Comparison of ENCODE assay signal across 17 cellular contexts in the genomic region with DNA sequence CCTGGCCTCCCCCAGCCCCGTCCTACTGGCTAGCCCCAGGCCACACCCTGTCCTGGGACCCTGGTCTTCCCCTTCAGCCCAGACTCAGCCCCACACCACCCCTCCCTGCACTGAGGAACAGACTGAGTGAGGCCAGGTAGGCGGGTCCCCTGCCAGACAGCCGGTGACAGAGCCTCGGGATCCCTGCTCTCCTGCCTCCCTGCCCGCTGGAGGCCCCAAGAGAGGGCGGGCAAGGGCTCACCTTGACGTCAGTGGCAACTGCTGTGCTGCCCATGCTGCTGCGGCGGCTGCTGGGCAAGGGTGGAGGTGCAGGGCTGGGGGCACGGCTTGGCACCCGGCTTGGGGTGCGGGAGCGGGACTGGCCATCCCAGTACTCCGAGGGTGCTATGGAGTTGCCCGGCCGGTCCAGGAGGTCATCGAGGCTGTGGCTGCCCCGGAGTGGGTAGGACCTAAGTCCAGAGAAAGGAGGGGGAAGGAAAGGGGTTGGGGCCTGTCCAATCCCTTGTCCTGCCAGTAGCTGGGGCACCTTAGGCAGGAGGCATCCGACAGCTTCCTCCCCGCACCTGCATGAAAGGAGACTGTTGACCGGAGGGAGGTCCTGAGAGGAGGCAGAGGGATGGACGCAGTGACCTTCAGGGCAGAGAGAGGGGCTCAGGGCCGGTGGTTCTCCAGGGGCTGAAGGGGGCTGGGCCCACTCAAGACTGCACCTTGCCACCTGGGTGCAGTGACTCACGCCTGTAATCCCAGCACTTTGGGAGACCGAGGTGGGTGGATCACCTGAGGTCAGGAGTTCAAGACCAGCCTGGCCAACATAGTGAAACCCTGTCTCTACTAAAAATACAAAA. TPM values are rescaled to one million over a fixed set of nuclear protein-coding genes. Genes with fewer than 3 reads are reported as not detected.
DNase-seq lines count a peak whose midpoint lies in the region; ATAC-seq and TF ChIP-seq lines count a peak whose summit lies in the region.
"Had no signal": no experiment of that assay in that cellular context is flagged by ENCODE, and none has a peak within 500 bp of the region (broad histone marks: within the 10 kb centered on the region; RNA-seq: fewer than 3 reads in every experiment).

No MANE protein-coding gene starts in this region.

- CTCF ChIA-PET in IMR-90 (lab: Yijun Ruan, JAX): no interaction called here

- no peaks in the 10 kb centered on the region for H3K9me1 ChIP-seq in IMR-90 (ENCODE audit: insufficient read depth, low read length)

- H3K27ac Mint-ChIP-seq in GM23338 (no peak overlapping the region), endodermal cell (no peak overlapping the region)
- H3K27ac Mint-ChIP-seq: CD8-positive, alpha-beta memory T cell had no signal

- no peak overlapping the region for H4K8ac ChIP-seq in IMR-90 (ENCODE audit: low read depth in 2 of 2, low read length in 2 of 2)
- peak overlapping the region; percentile 70 for H4K8ac ChIP-seq in neuronal stem cell (ENCODE audit: low read depth, low read length)

- H2BK120ac ChIP-seq in IMR-90 (ENCODE audit: low read depth, low read length) (no peak overlapping the region), neuronal stem cell (ENCODE audit: low read depth, low read length) (no peak overlapping the region)

- TF ChIP-seq RAD21 in IMR-90 (IDR thresholded peaks at IDR 0.05; ENCODE audit: low read length): no peak

- dilution Hi-C loops in IMR-90 (cut with HindIII; ENCODE audit: low sequenced_read_pairs, unreplicated experiment): no loop called here

- no peak overlapping the region for H3K9ac ChIP-seq in IMR-90 (ENCODE audit: low read depth, low read length)
- no peak overlapping the region for H3K9ac ChIP-seq in endodermal cell (ENCODE audit: extremely low read depth, low read length, poor library complexity, severe bottlenecking)
- H3K9ac ChIP-seq in neuronal stem cell (ENCODE audit: low read depth, low read length, poor library complexity): peak overlapping the region; percentile 70
- H3K9ac ChIP-seq: BLaER1 treated with 17β-estradiol and CSF1 and Interleukin-3, amounts not matched to agents 10 nM and 100 nM; KMS-11 had no signal

- H3K9me3 ChIP-seq in IMR-90 (ENCODE audit: control insufficient read depth, insufficient read depth, low read length) (no peaks in the 10 kb centered on the region), endodermal cell (ENCODE audit: control insufficient read depth, low read length) (no peaks in the 10 kb centered on the region), neuronal stem cell (replicated peaks in 1 of 2; ENCODE audit: control insufficient read depth in 2 of 2, insufficient read depth in 1 of 2, low read depth in 1 of 2, low read length in 2 of 2) (no peaks in the 10 kb centered on the region)
- H3K9me3 ChIP-seq: BLaER1 treated with 17β-estradiol and CSF1 and Interleukin-3, amounts not matched to agents 10 nM and 100 nM; SJCRH30 had no signal

- H3K27me3 ChIP-seq in GM23338 (ENCODE audit: insufficient read depth) (peaks cover 24% of the 10 kb centered on the region), IMR-90 (ENCODE audit: control insufficient read depth, insufficient read depth, low read length) (peaks cover 49% of the 10 kb centered on the region), endodermal cell (ENCODE audit: control insufficient read depth, insufficient read depth, low read length, poor library complexity, severe bottlenecking) (peaks cover 15% of the 10 kb centered on the region), neuronal stem cell (ENCODE audit: control insufficient read depth in 3 of 3, insufficient read depth in 3 of 3, low read depth in 1 of 3, low read length in 3 of 3) (peaks cover 0 to 26% (median 3%) of the 10 kb centered on the region in 3 experiments)
- H3K27me3 ChIP-seq: SJCRH30 had no signal

- intact Hi-C loops in IMR-90 (cut with micrococcal nuclease): no loop called here

- H3K56ac ChIP-seq in IMR-90 (ENCODE audit: extremely low read depth, insufficient read depth, low read length): no peak overlapping the region

- H3K14ac ChIP-seq in IMR-90 (replicated peaks; ENCODE audit: low read depth, low read length) (no peak overlapping the region), neuronal stem cell (ENCODE audit: low read length) (peak overlapping the region; percentile 82)

- H4K5ac ChIP-seq in IMR-90 (ENCODE audit: low read depth, low read length): no peak overlapping the region

- H3K36me3 Mint-ChIP-seq in GM23338 (ENCODE audit: low read depth) (no peaks in the 10 kb centered on the region; the same call in 2 of the 3 replicates), endodermal cell (ENCODE audit: low read depth) (no peaks in the 10 kb centered on the region)

- no peaks in the 10 kb centered on the region for H3K9me2 ChIP-seq in GM23338 (ENCODE audit: insufficient read depth)

- H3K4me1 ChIP-seq in GM23338 (ENCODE audit: insufficient read depth) (peaks cover 30% of the 10 kb centered on the region; the same call in 1 of the 2 replicates), IMR-90 (ENCODE audit: control insufficient read depth, insufficient read depth, low read length) (peaks cover 2% of the 10 kb centered on the region; the same call in 1 of the 2 replicates), endodermal cell (ENCODE audit: control insufficient read depth, insufficient read depth, low read length) (peaks cover 7% of the 10 kb centered on the region), neuronal stem cell (ENCODE audit: control insufficient read depth in 2 of 2, insufficient read depth in 1 of 2, low read depth in 1 of 2, low read length in 2 of 2) (peaks cover 10 to 58% of the 10 kb centered on the region in 2 donors)

- H3K4me2 ChIP-seq in GM23338 (no peak overlapping the region), IMR-90 (ENCODE audit: low read depth, low read length) (no peak overlapping the region), neuronal stem cell (ENCODE audit: insufficient read depth, low read length, poor library complexity, severe bottlenecking) (no peak overlapping the region)
- H3K4me2 ChIP-seq: BLaER1 treated with 17β-estradiol and CSF1 and Interleukin-3, amounts not matched to agents 10 nM and 100 nM; KMS-11 had no signal

- no peaks in the 10 kb centered on the region for H4K20me1 ChIP-seq in GM23338 (replicated peaks; ENCODE audit: insufficient read depth)
- H4K20me1 ChIP-seq in IMR-90 (ENCODE audit: insufficient read depth, low read length): no peaks in the 10 kb centered on the region; the same call in 1 of the 2 replicates

- no peak for TF ChIP-seq POLR2A in IMR-90 (IDR thresholded peaks at IDR 0.05; ENCODE audit: low read depth, low read length)

- WGBS in IMR-90 (ENCODE audit: extremely low coverage in 2 of 2, insufficient read length in 1 of 2), 2 experiments: 67% methylated on average over 13 of the region's 25 CpGs; no CpG with 5 or more reads in 1 of the 2 experiments
- WGBS in endodermal cell (ENCODE audit: insufficient coverage in 1 of 2, insufficient read length in 1 of 2), 2 experiments: 87 to 91% methylated on average over 11 to 22 of the region's 25 CpGs
- WGBS in neuronal stem cell (ENCODE audit: extremely low coverage in 2 of 2, insufficient read length in 2 of 2, insufficient replicate concordance in 1 of 2), 2 donors: no CpG with 5 or more reads among the region's 25 CpGs

- H2AFZ ChIP-seq in GM23338 (no peak overlapping the region), IMR-90 (replicated peaks; ENCODE audit: low read length, poor library complexity) (no peak overlapping the region), neuronal stem cell (ENCODE audit: low read length) (no peak overlapping the region)

- H3K18ac ChIP-seq in IMR-90 (ENCODE audit: low read depth, low read length): no peak overlapping the region
- peak overlapping the region; percentile 95 for H3K18ac ChIP-seq in neuronal stem cell (ENCODE audit: low read length)

- ATAC-seq in GM23338: no peak; the same call in 2 of the 3 replicates
- no peak for ATAC-seq in IMR-90 (ENCODE audit: low read depth)

- 0 out of 2 replicates have a peak, but pooled peaks cover 5% of the 10 kb centered on the region for H3F3A ChIP-seq in GM23338 (replicated peaks; ENCODE audit: low read depth)

- peak overlapping the region; percentile 42 for H2AK9ac ChIP-seq in IMR-90 (replicated peaks; ENCODE audit: low read depth, low read length, poor library complexity)

- no peak overlapping the region for H2AK5ac ChIP-seq in IMR-90 (ENCODE audit: low read depth, low read length)
- peak overlapping the region; percentile 100 for H2AK5ac ChIP-seq in neuronal stem cell (ENCODE audit: low read depth, low read length)

- no peak overlapping the region for H3K4ac ChIP-seq in IMR-90 (ENCODE audit: low read depth, low read length)
- H3K4ac ChIP-seq in neuronal stem cell (ENCODE audit: low read length): peak overlapping the region; percentile 99

- H3K27ac ChIP-seq in GM23338 (ENCODE audit: low read depth) (no peak overlapping the region), IMR-90 (ENCODE audit: insufficient read depth, low read length) (no peak overlapping the region), endodermal cell (ENCODE audit: low read depth, low read length) (no peak overlapping the region), neuronal stem cell (replicated peaks; ENCODE audit: low read length) (no peak overlapping the region)
- H3K27ac ChIP-seq: BLaER1 treated with 17β-estradiol and CSF1 and Interleukin-3, amounts not matched to agents 10 nM and 100 nM; KMS-11; RWPE1; SJCRH30 had no signal

- DNase-seq in GM23338 (ENCODE audit: low spot score) (peak; percentile 46), IMR-90 (no peak), endodermal cell (peak; percentile 72), neuronal stem cell (ENCODE audit: low spot score) (no peak), COR-L47 (lab: John Stamatoyannopoulos, UW) (no peak), NCI-H1417 (lab: John Stamatoyannopoulos, UW) (no peak), T-helper 1 cell (no peak)
- DNase-seq: CD8-positive, alpha-beta memory T cell; DMS79; MV-4-11; NCI-H187; NCI-H226; NCI-H524 treated with DMSO at 0.1 percent for 48 hours; SJCRH30 had no signal

- no peaks in the 10 kb centered on the region; the same call in 1 of the 2 replicates for H3K79me2 ChIP-seq in GM23338 (replicated peaks; ENCODE audit: insufficient read depth)

- POLR2A ChIA-PET in IMR-90 (lab: Charles Lee; ENCODE audit: unreplicated experiment): no interaction called here

- H4K91ac ChIP-seq in IMR-90 (ENCODE audit: insufficient read depth, low read depth, low read length): no peak overlapping the region
- peak overlapping the region; percentile 85 for H4K91ac ChIP-seq in neuronal stem cell (ENCODE audit: low read depth, low read length, poor library complexity)

- H2BK12ac ChIP-seq in neuronal stem cell (ENCODE audit: low read length): peak overlapping the region; percentile 100

- no peaks in the 10 kb centered on the region for H3K36me3 ChIP-seq in GM23338 (ENCODE audit: insufficient read depth)
- no peaks in the 10 kb centered on the region for H3K36me3 ChIP-seq in IMR-90 (ENCODE audit: control insufficient read depth, insufficient read depth, low read length)
- H3K36me3 ChIP-seq in endodermal cell (ENCODE audit: control insufficient read depth, insufficient read depth, low read length): no peaks in the 10 kb centered on the region
- H3K36me3 ChIP-seq in neuronal stem cell (replicated peaks in 1 of 2; ENCODE audit: control insufficient read depth in 2 of 2, insufficient read depth in 2 of 2, low read length in 2 of 2): peaks cover 0 to 2% of the 10 kb centered on the region in 2 donors
- H3K36me3 ChIP-seq: BLaER1 treated with 17β-estradiol and CSF1 and Interleukin-3, amounts not matched to agents 10 nM and 100 nM; SJCRH30 had no signal

- no peak overlapping the region for H2BK15ac ChIP-seq in IMR-90 (ENCODE audit: low read depth, low read length)
- H2BK15ac ChIP-seq in neuronal stem cell (ENCODE audit: low read length): peak overlapping the region; percentile 100

- H3K4me1 Mint-ChIP-seq in GM23338 (peaks cover 12% of the 10 kb centered on the region; the same call in 2 of the 3 replicates), endodermal cell (peaks cover 4% of the 10 kb centered on the region)

- no peak overlapping the region for H3K23ac ChIP-seq in IMR-90 (ENCODE audit: low read depth, low read length)
- peak overlapping the region; percentile 80 for H3K23ac ChIP-seq in neuronal stem cell (ENCODE audit: low read depth, low read length, poor library complexity)

- no peak overlapping the region for H2BK20ac ChIP-seq in IMR-90 (ENCODE audit: low read depth, low read length)

- BruUV-seq in IMR-90 (replicated peaks; lab: Mats Ljungman, UMichigan): no TSS peak

- H2BK5ac ChIP-seq in IMR-90 (ENCODE audit: low read depth, low read length, poor library complexity, severe bottlenecking) (no peak overlapping the region), neuronal stem cell (ENCODE audit: low read length) (peak overlapping the region; percentile 85)

- no peaks in the 10 kb centered on the region for H3K9me3 Mint-ChIP-seq in GM23338
- no peaks in the 10 kb centered on the region for H3K9me3 Mint-ChIP-seq in endodermal cell
- H3K9me3 Mint-ChIP-seq: CD8-positive, alpha-beta memory T cell had no signal

- H3K27me3 Mint-ChIP-seq in GM23338 (ENCODE audit: insufficient read depth, low read depth, poor library complexity) (peaks cover 19% of the 10 kb centered on the region), endodermal cell (ENCODE audit: insufficient read depth) (peaks cover 40% of the 10 kb centered on the region)

- H3K79me1 ChIP-seq in IMR-90 (ENCODE audit: low read depth in 1 of 2, low read length in 2 of 2) (no peaks in the 10 kb centered on the region), neuronal stem cell (ENCODE audit: low read depth, low read length) (peaks cover 2% of the 10 kb centered on the region)

- H3K4me3 Mint-ChIP-seq in GM23338: no peak overlapping the region
- no peak overlapping the region for H3K4me3 Mint-ChIP-seq in endodermal cell

- TF ChIP-seq CTCF in GM23338 (conservative IDR thresholded peaks at IDR 0.05; ENCODE audit: low read depth in 2 of 2): no peak
- no peak for TF ChIP-seq CTCF in IMR-90 (conservative IDR thresholded peaks at IDR 0.05; ENCODE audit: low read depth, low read length)
- TF ChIP-seq CTCF in endodermal cell (conservative IDR thresholded peaks at IDR 0.05): no peak

- in situ Hi-C loops in IMR-90 (cut with MboI; ENCODE audit: low sequenced_read_pairs): no loop called here

- no peak overlapping the region for H3K4me3 ChIP-seq in GM23338
- H3K4me3 ChIP-seq in IMR-90 (ENCODE audit: insufficient read depth, low read depth, low read length): no peak overlapping the region
- no peak overlapping the region for H3K4me3 ChIP-seq in endodermal cell (ENCODE audit: low read length)
- H3K4me3 ChIP-seq in neuronal stem cell (ENCODE audit: low read length in 2 of 2): no peak overlapping the region
- H3K4me3 ChIP-seq: BLaER1 treated with 17β-estradiol and CSF1 and Interleukin-3, amounts not matched to agents 10 nM and 100 nM; SJCRH30 had no signal

RNA-seq across cellular contexts. Expression of gene SLC16A8, which starts 2.2 kb away (rescaled TPM):
- 0.66 and 1.0 TPM in 2 replicates for total RNA-seq in GM23338 (2014; rRNA removed; shearing (Covaris generic))
- polyA plus RNA-seq in GM23338 (2016; fragmentation: Nextera tagmentation; extraction: Ambion mirVana) (0.52 and 0.56 TPM in 2 replicates), IMR-90 (2012; rRNA removed) (not detected in 2 replicates)
- total RNA-seq in IMR-90 (2012; rRNA removed) (not detected in 2 replicates), endodermal cell (1 to 10 TPM in 1 of 2 donors, under 1 TPM in 1; 0.57 to 1.1 TPM)
- 0.08 and 0.21 TPM in 2 replicates for polyA plus RNA-seq in IMR-90 (2012; cell fraction: cytosol; rRNA removed)
- not detected in 2 replicates for polyA plus RNA-seq in IMR-90 (2012; cell fraction: nucleus; rRNA removed; ENCODE audit: low replicate concordance)
- polyA plus RNA-seq in endodermal cell (2013, experiment 1 of 2): 0.61 TPM
- 0.17 TPM for polyA plus RNA-seq in endodermal cell (2013, experiment 2 of 2)
- polyA plus RNA-seq in neuronal stem cell (2013, experiment 1 of 2): 1.3 TPM
- 0.91 TPM for polyA plus RNA-seq in neuronal stem cell (2013, experiment 2 of 2)
- polyA plus RNA-seq: CD8-positive, alpha-beta memory T cell had no signal

RNA-seq across cellular contexts. Expression of gene BAIAP2L2, which starts 24.3 kb away (rescaled TPM):
- 3.9 and 5.6 TPM in 2 replicates for total RNA-seq in GM23338 (2014; rRNA removed; shearing (Covaris generic))
- 5.6 and 7.6 TPM in 2 replicates for polyA plus RNA-seq in GM23338 (2016; fragmentation: Nextera tagmentation; extraction: Ambion mirVana)
- 0.18 and 0.28 TPM in 2 replicates for total RNA-seq in IMR-90 (2012; rRNA removed)
- polyA plus RNA-seq in IMR-90 (2012; rRNA removed): 0.46 and 0.67 TPM in 2 replicates
- polyA plus RNA-seq in IMR-90 (2012; cell fraction: cytosol; rRNA removed): 0.55 and 0.81 TPM in 2 replicates
- polyA plus RNA-seq in IMR-90 (2012; cell fraction: nucleus; rRNA removed; ENCODE audit: low replicate concordance): 1.1 and 2.3 TPM in 2 replicates
- total RNA-seq in endodermal cell: 1 to 10 TPM; 1.4 to 3.7 TPM
- 2.7 TPM for polyA plus RNA-seq in endodermal cell (2013, experiment 1 of 2)
- polyA plus RNA-seq in endodermal cell (2013, experiment 2 of 2): 1.9 TPM
- polyA plus RNA-seq in neuronal stem cell (2013, experiment 1 of 2): 4.8 TPM
- polyA plus RNA-seq in neuronal stem cell (2013, experiment 2 of 2): 4.5 TPM
- total RNA-seq: SJCRH30 had no signal
- polyA plus RNA-seq: CD8-positive, alpha-beta memory T cell had no signal

RNA-seq across cellular contexts. Expression of gene PICK1, which starts 29.0 kb away (rescaled TPM):
- 28.3 and 36.2 TPM in 2 replicates for total RNA-seq in GM23338 (2014; rRNA removed; shearing (Covaris generic))
- polyA plus RNA-seq in GM23338 (2016; fragmentation: Nextera tagmentation; extraction: Ambion mirVana) (14.0 and 15.9 TPM in 2 replicates), IMR-90 (2012; rRNA removed) (21.0 and 22.1 TPM in 2 replicates)
- total RNA-seq in IMR-90 (2012; rRNA removed) (14.4 and 16.5 TPM in 2 replicates), endodermal cell (10 to 100 TPM; 42.7 to 54.1 TPM)
- 21.3 and 24.6 TPM in 2 replicates for polyA plus RNA-seq in IMR-90 (2012; cell fraction: cytosol; rRNA removed)
- polyA plus RNA-seq in IMR-90 (2012; cell fraction: nucleus; rRNA removed; ENCODE audit: low replicate concordance): 95.1 and 119 TPM in 2 replicates
- 22.8 TPM for polyA plus RNA-seq in endodermal cell (2013, experiment 1 of 2)
- 20.1 TPM for polyA plus RNA-seq in endodermal cell (2013, experiment 2 of 2)
- polyA plus RNA-seq in neuronal stem cell (2013, experiment 1 of 2): 8.4 TPM
- 8.2 TPM for polyA plus RNA-seq in neuronal stem cell (2013, experiment 2 of 2)

Comparison
In these comparisons a context has a peak if more than half of its experiments do, and no peak if none do; other contexts are left out.
1. DNase-seq: peak in GM23338 (single experiment) and endodermal cell (single experiment); none in IMR-90 (single experiment), neuronal stem cell (single experiment), COR-L47 (single experiment), NCI-H1417 (0 of 3) and T-helper 1 cell (0 of 5).